Comparison of ENCODE assay signal across 13 cellular contexts in the genomic region with DNA sequence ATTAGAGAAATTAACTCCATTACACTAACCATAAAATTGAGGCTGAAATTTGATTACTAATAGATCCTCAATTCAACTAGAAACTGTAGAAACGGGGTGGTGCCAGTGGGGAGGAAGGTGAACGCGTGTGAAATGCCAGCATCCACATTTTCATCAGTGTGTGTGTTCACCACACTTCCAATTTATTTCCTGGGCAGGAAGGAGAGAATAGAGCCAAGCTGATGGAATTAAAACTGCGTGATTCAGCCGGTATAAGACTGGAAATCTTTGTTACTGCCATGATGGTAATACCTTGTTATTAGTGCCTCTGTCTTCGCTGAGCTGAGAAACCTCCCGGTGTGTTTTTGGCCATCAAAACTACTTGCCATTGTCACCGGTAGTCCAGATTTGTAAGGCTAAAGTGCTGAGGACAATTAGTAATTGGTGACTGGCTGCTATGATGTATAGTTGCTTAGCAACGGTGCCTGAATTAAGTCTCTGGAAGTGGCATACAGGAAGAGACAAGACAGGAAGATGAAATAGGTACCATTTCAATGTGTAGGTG.
"Had no signal": no experiment of that assay in that cellular context is flagged by ENCODE, and none has a peak within 500 bp of the region (broad histone marks: within the 10 kb centered on the region; RNA-seq: fewer than 3 reads in every experiment).

No MANE protein-coding gene starts in this region.

- ATAC-seq: activated T-helper 17 cell treated with anti-CD3 and anti-CD28 coated beads, Interleukin-2, amount 50 U/mL, for 72 hours; upper lobe of right lung had no signal

- DNase-seq: activated CD4-positive, alpha-beta T cell treated with anti-CD3 and anti-CD28 coated beads, Interleukin-2, amount 10 ng/mL, durations not matched to agents 7 days and 5 days; activated naive CD4-positive, alpha-beta T cell treated with anti-CD3 and anti-CD28 coated beads for 36 hours; activated T-cell treated with anti-CD3 and anti-CD28 coated beads for 4 hours; cerebellar nuclear complex; endodermal cell; erythroblast; hippocampal formation; mesendoderm; pancreas; stimulated activated CD4-positive, alpha-beta T cell treated with anti-CD3 and anti-CD28 coated beads, Interleukin-2, amount 100 ng/mL, for 48 hours; testis; upper lobe of right lung had no signal

- H3K36me3 ChIP-seq: pancreas, upper lobe of right lung had no signal

- H3K9me3 ChIP-seq: pancreas, testis, upper lobe of right lung had no signal

- H3K4me3 ChIP-seq: pancreas, testis, upper lobe of right lung had no signal

- H3K27ac ChIP-seq: pancreas, testis, upper lobe of right lung had no signal

- H3K27me3 ChIP-seq: pancreas, testis, upper lobe of right lung had no signal
